In genomic region chr17:77907497-77908120, GRCh38 we compare ENCODE assay signal across 27 cellular contexts. TPM values are rescaled to one million over a fixed set of nuclear protein-coding genes. Genes with fewer than 3 reads are reported as not detected.
DNase-seq lines count a peak whose midpoint lies in the region; ATAC-seq, FAIRE-seq and TF ChIP-seq lines count a peak whose summit lies in the region.
"Had no signal": no experiment of that assay in that cellular context is flagged by ENCODE, and none has a peak within 500 bp of the region (broad histone marks: within the 10 kb centered on the region; RNA-seq: fewer than 3 reads in every experiment).

No MANE protein-coding gene starts in this region.

- peaks cover 0 to 8% (median under 1%) of the 10 kb centered on the region in 4 experiments; a peak in 3 of 7 replicates for H3K4me1 ChIP-seq in H1 (replicated peaks in 1 of 4; ENCODE audit: control insufficient read depth in 3 of 4, insufficient read depth in 4 of 4, low read length in 3 of 4)
- H3K4me1 ChIP-seq in neural progenitor cell = peaks cover 7% of the 10 kb centered on the region
- no peaks in the 10 kb centered on the region for H3K4me1 ChIP-seq in aorta (ENCODE audit: control insufficient read depth in 1 of 2, insufficient read depth in 2 of 2, low read length in 2 of 2)
- H3K4me1 ChIP-seq: Caco-2, SJSA1 had no signal

- H2BK120ac ChIP-seq in H1 (replicated peaks; ENCODE audit: low read depth, low read length) = no peak overlapping the region

- H3K27ac Mint-ChIP-seq in activated naive CD4-positive, alpha-beta T cell treated with anti-CD3 and anti-CD28 coated beads, Interleukin-2, amount 50 U/mL, for 24 hours = peak overlapping the region; percentile 65
- H3K27ac Mint-ChIP-seq in neural progenitor cell = peak overlapping the region; percentile 72
- no peak overlapping the region for H3K27ac Mint-ChIP-seq in activated CD4-positive, alpha-beta memory T cell treated with anti-CD3 and anti-CD28 coated beads for 36 hours
- H3K27ac Mint-ChIP-seq: B cell; CD8-positive, alpha-beta T cell; HFFc6 had no signal

- no peak overlapping the region for H2BK20ac ChIP-seq in H1 (ENCODE audit: low read length)

- POLR2A ChIA-PET in H1 (lab: Charles Lee; ENCODE audit: partially characterized antibody) = interaction anchor here (0.7 to 0.8 kb wide), 5 partner anchors 20 to 106 kb away, joined by 3 to 4 read pairs (median 3); partner anchors contain the start of gene TNRC6C
- POLR2A ChIA-PET in activated CD4-positive, alpha-beta memory T cell treated with anti-CD3 and anti-CD28 coated beads for 36 hours (lab: Charles Lee) = no interaction called here

- no peak overlapping the region for H3K18ac ChIP-seq in H1 (ENCODE audit: extremely low read depth, low read length)

- H3K27me3 ChIP-seq in H1 (replicated peaks in 1 of 4; ENCODE audit: control insufficient read depth in 3 of 4, extremely low read depth in 1 of 4, insufficient read depth in 3 of 4, low read length in 3 of 4) (0 out of 7 replicates have a peak, but pooled peaks cover 0 to 2% (median 0%) of the 10 kb centered on the region in 4 experiments), neural progenitor cell (no peaks in the 10 kb centered on the region), aorta (ENCODE audit: control insufficient read depth in 1 of 2, insufficient read depth in 2 of 2, low read length in 1 of 2) (no peaks in the 10 kb centered on the region)

- no peak for TF ChIP-seq RAD21 in H1 (IDR thresholded peaks at IDR 0.05 in 1 of 2, conservative IDR thresholded peaks at IDR 0.05 in 1 of 2; ENCODE audit: low read depth in 2 of 2, low read length in 2 of 2)

- H4K20me1 ChIP-seq in H1 (replicated peaks in 1 of 2; ENCODE audit: control insufficient read depth in 1 of 2, insufficient read depth in 2 of 2, low read length in 2 of 2) (no peaks in the 10 kb centered on the region), neural progenitor cell (ENCODE audit: low read depth) (no peaks in the 10 kb centered on the region)

- H2AFZ ChIP-seq in H1 (ENCODE audit: low read length) (no peak overlapping the region), neural progenitor cell (replicated peaks) (no peak overlapping the region)
- H2AFZ ChIP-seq: PC-9 had no signal

- no peak overlapping the region for H3K9ac ChIP-seq in H1 (replicated peaks in 1 of 4; ENCODE audit: extremely low read depth in 1 of 4, low read depth in 3 of 4, low read length in 3 of 4)
- H3K9ac ChIP-seq in neural progenitor cell = no peak overlapping the region

- H3K9me3 Mint-ChIP-seq in activated naive CD4-positive, alpha-beta T cell treated with anti-CD3 and anti-CD28 coated beads, Interleukin-2, amount 50 U/mL, for 24 hours = no peaks in the 10 kb centered on the region
- H3K9me3 Mint-ChIP-seq in neural progenitor cell = peaks cover 18% of the 10 kb centered on the region
- no peaks in the 10 kb centered on the region for H3K9me3 Mint-ChIP-seq in activated CD4-positive, alpha-beta memory T cell treated with anti-CD3 and anti-CD28 coated beads for 36 hours
- H3K9me3 Mint-ChIP-seq: CD8-positive, alpha-beta T cell; HFFc6 had no signal

- H3K36me3 ChIP-seq in H1 (ENCODE audit: control insufficient read depth in 2 of 4, insufficient read depth in 4 of 4, low read length in 3 of 4) (no peaks in the 10 kb centered on the region), neural progenitor cell (no peaks in the 10 kb centered on the region), aorta (ENCODE audit: control insufficient read depth in 1 of 2, insufficient read depth in 2 of 2, low read length in 1 of 2) (no peaks in the 10 kb centered on the region)
- H3K36me3 ChIP-seq: MG63, SJSA1 had no signal

- H3K4me3 Mint-ChIP-seq in activated naive CD4-positive, alpha-beta T cell treated with anti-CD3 and anti-CD28 coated beads, Interleukin-2, amount 50 U/mL, for 24 hours = no peak overlapping the region
- no peak overlapping the region for H3K4me3 Mint-ChIP-seq in neural progenitor cell
- no peak overlapping the region for H3K4me3 Mint-ChIP-seq in activated CD4-positive, alpha-beta memory T cell treated with anti-CD3 and anti-CD28 coated beads for 36 hours
- H3K4me3 Mint-ChIP-seq: B cell; CD8-positive, alpha-beta T cell; HFFc6 had no signal

- peak overlapping the region; percentile 14; the same call in 1 of the 2 replicates for H4K8ac ChIP-seq in H1 (ENCODE audit: extremely low read depth, insufficient read depth, low read length)

- peak overlapping the region; percentile 40; the same call in 1 of the 2 replicates for H2BK15ac ChIP-seq in H1 (ENCODE audit: low read length)

- FAIRE-seq in H1 (lab: Jason Lieb, UNC) = no peak
- FAIRE-seq: GM12891, H54 had no signal

- no peak overlapping the region for H3K23ac ChIP-seq in H1 (ENCODE audit: insufficient read length)

- WGBS in H1 (ENCODE audit: extremely low coverage in 1 of 2, insufficient coverage in 1 of 2, insufficient read length in 1 of 2, insufficient replicate concordance in 2 of 2, low coverage in 1 of 2, low lambda C conversion rate in 2 of 2, missing lambda C conversion rate in 1 of 2), 2 experiments = 81% methylated on average over 20 of the region's 20 CpGs; no CpG with 5 or more reads in 1 of the 2 experiments
- WGBS in aorta, 2 donors = 95 to 96% methylated on average over 20 of the region's 20 CpGs

- H3K56ac ChIP-seq in H1 (replicated peaks; ENCODE audit: insufficient read length, low read depth, low read length) = no peak overlapping the region

- H4K91ac ChIP-seq in H1 (replicated peaks; ENCODE audit: insufficient read length, low read length) = no peak overlapping the region

- no peak for TF ChIP-seq CTCF in H1 (IDR thresholded peaks at IDR 0.05; ENCODE audit: control extremely low read depth in 1 of 3, insufficient read depth in 1 of 3, low read depth in 1 of 3, low read length in 3 of 3)
- TF ChIP-seq CTCF in neural progenitor cell (IDR thresholded peaks at IDR 0.05) = no peak

- H2BK12ac ChIP-seq in H1 (ENCODE audit: low read depth, low read length) = 0 out of 2 replicates have a peak overlapping the region, but pooled peaks have one; percentile 50

- H3K14ac ChIP-seq in H1 (ENCODE audit: insufficient read length) = peak overlapping the region; percentile 48

- H3K79me1 ChIP-seq in H1 (ENCODE audit: low read depth, low read length) = no peaks in the 10 kb centered on the region

- no peaks in the 10 kb centered on the region for H3F3A ChIP-seq in neural progenitor cell (ENCODE audit: low read depth)

- no peak overlapping the region for H3K4ac ChIP-seq in H1 (replicated peaks; ENCODE audit: insufficient read length, low read depth, low read length)

- no peaks in the 10 kb centered on the region for H3K9me3 ChIP-seq in H1 (ENCODE audit: insufficient read depth in 2 of 2, low read depth in 1 of 2, low read length in 1 of 2)
- no peaks in the 10 kb centered on the region for H3K9me3 ChIP-seq in neural progenitor cell (ENCODE audit: low read depth)
- no peaks in the 10 kb centered on the region for H3K9me3 ChIP-seq in aorta (ENCODE audit: control insufficient read depth, low read length)
- H3K9me3 ChIP-seq: Caco-2, SJSA1 had no signal

- H3K4me2 ChIP-seq in H1 (ENCODE audit: insufficient read depth in 1 of 2, low read depth in 2 of 2, low read length in 2 of 2) = no peak overlapping the region
- H3K4me2 ChIP-seq in neural progenitor cell = no peak overlapping the region
- H3K4me2 ChIP-seq: PC-9 had no signal

- H3K4me3 ChIP-seq in H1 (ENCODE audit: extremely low read depth in 1 of 4, insufficient read depth in 2 of 4, low read depth in 3 of 4, low read length in 4 of 4) (no peak overlapping the region), neural progenitor cell (no peak overlapping the region), aorta (ENCODE audit: low read length in 2 of 2) (no peak overlapping the region)
- H3K4me3 ChIP-seq: MG63, PC-9, SJSA1 had no signal

- no peaks in the 10 kb centered on the region for H3K79me2 ChIP-seq in H1 (ENCODE audit: control insufficient read depth in 1 of 2, insufficient read depth in 2 of 2, low read length in 2 of 2)
- H3K79me2 ChIP-seq in neural progenitor cell (ENCODE audit: low read depth) = no peaks in the 10 kb centered on the region

- no peaks in the 10 kb centered on the region for H3K36me3 Mint-ChIP-seq in activated naive CD4-positive, alpha-beta T cell treated with anti-CD3 and anti-CD28 coated beads, Interleukin-2, amount 50 U/mL, for 24 hours
- no peaks in the 10 kb centered on the region for H3K36me3 Mint-ChIP-seq in neural progenitor cell
- H3K36me3 Mint-ChIP-seq in activated CD4-positive, alpha-beta memory T cell treated with anti-CD3 and anti-CD28 coated beads for 36 hours = no peaks in the 10 kb centered on the region
- H3K36me3 Mint-ChIP-seq: CD8-positive, alpha-beta T cell had no signal

- no peak for TF ChIP-seq POLR2A in H1 (IDR thresholded peaks at IDR 0.05; ENCODE audit: control extremely low read depth in 1 of 2, low read depth in 2 of 2, low read length in 2 of 2)

- peaks cover 1% of the 10 kb centered on the region; the same call in 1 of the 2 replicates for H3K23me2 ChIP-seq in H1 (ENCODE audit: low read depth, low read length)

- no peak overlapping the region for H2AK5ac ChIP-seq in H1 (ENCODE audit: low read depth, low read length)

- no peak overlapping the region for H4K5ac ChIP-seq in H1 (ENCODE audit: insufficient read length, low read depth, low read length)

- H2BK5ac ChIP-seq in H1 (ENCODE audit: low read depth, low read length) = peak overlapping the region; percentile 44; the same call in 1 of the 2 replicates

- ATAC-seq in aorta (ENCODE audit: low FRiP score) (no peak), HG02798 (IDR thresholded peaks at IDR 0.05; ENCODE audit: poor library complexity, unreplicated experiment) (no peak)
- ATAC-seq: CD8-positive, alpha-beta T cell had no signal

- no peaks in the 10 kb centered on the region for H3K27me3 Mint-ChIP-seq in activated naive CD4-positive, alpha-beta T cell treated with anti-CD3 and anti-CD28 coated beads, Interleukin-2, amount 50 U/mL, for 24 hours
- peaks cover 11% of the 10 kb centered on the region for H3K27me3 Mint-ChIP-seq in neural progenitor cell (ENCODE audit: insufficient read depth, low read depth)
- peaks cover 3% of the 10 kb centered on the region for H3K27me3 Mint-ChIP-seq in activated CD4-positive, alpha-beta memory T cell treated with anti-CD3 and anti-CD28 coated beads for 36 hours

- no peak for TF ChIP-seq EP300 in H1 (IDR thresholded peaks at IDR 0.05; ENCODE audit: borderline replicate concordance in 1 of 2, low read depth in 2 of 2, low read length in 2 of 2)

- no peak for DNase-seq in activated naive CD4-positive, alpha-beta T cell treated with anti-CD3 and anti-CD28 coated beads, Interleukin-2, amount 50 U/mL, for 16 hours
- no peak for DNase-seq in H1 (ENCODE audit: low read depth in 1 of 2, low spot score in 2 of 2)
- peak; percentile 1 for DNase-seq in neural progenitor cell (ENCODE audit: low spot score)
- DNase-seq in aorta = peak; percentile 35 to 57
- no peak for DNase-seq in stimulated activated naive CD4-positive, alpha-beta T cell (lab: John Stamatoyannopoulos, UW)
- no peak for DNase-seq in activated CD4-positive, alpha-beta memory T cell treated with anti-CD3 and anti-CD28 coated beads for 36 hours
- DNase-seq: Caco-2; CD8-positive, alpha-beta T cell; GDM1; HFFc6; IMR-90; KG1; MG63; NCI-H1105 treated with DMSO at 0.1 percent for 48 hours; NCI-H2029; NCI-H446 treated with DMSO at 0.1 percent for 48 hours; NCI-H526; PC-9; Right ventricle myocardium superior had no signal

- CTCF ChIA-PET in H1 (lab: Charles Lee; ENCODE audit: partially characterized antibody) = interaction anchor here (1.0 to 4.0 kb wide), 6 partner anchors 9 to 379 kb away, joined by 3 to 21 read pairs (median 4); no protein-coding TSS in a partner anchor
- CTCF ChIA-PET in activated CD4-positive, alpha-beta memory T cell treated with anti-CD3 and anti-CD28 coated beads for 36 hours (lab: Charles Lee) = no interaction called here

- intact Hi-C loops in aorta (cut with DNase I) = no loop called here
- intact Hi-C loops in activated CD4-positive, alpha-beta memory T cell treated with anti-CD3 and anti-CD28 coated beads for 36 hours (cut with micrococcal nuclease) = no loop called here

- H3K4me1 Mint-ChIP-seq in activated naive CD4-positive, alpha-beta T cell treated with anti-CD3 and anti-CD28 coated beads, Interleukin-2, amount 50 U/mL, for 24 hours = no peaks in the 10 kb centered on the region
- H3K4me1 Mint-ChIP-seq in neural progenitor cell = no peaks in the 10 kb centered on the region
- H3K4me1 Mint-ChIP-seq in activated CD4-positive, alpha-beta memory T cell treated with anti-CD3 and anti-CD28 coated beads for 36 hours (ENCODE audit: low read depth) = no peaks in the 10 kb centered on the region

- H3K27ac ChIP-seq in H1 (ENCODE audit: low read depth, low read length) (no peak overlapping the region), neural progenitor cell (no peak overlapping the region), aorta (ENCODE audit: low read depth in 1 of 2, low read length in 2 of 2) (no peak overlapping the region)
- H3K27ac ChIP-seq: 22Rv1, C4-2B, PC-9, SJSA1 had no signal

RNA-seq across cellular contexts. Expression of gene TNRC6C, which starts 50.9 kb away (rescaled TPM):
- 28.9 and 30.5 TPM in 2 replicates for total RNA-seq in H1 (2021; fragmentation: NEBNext Ultra II Directional; extraction: Animal tissue kit (Norgen Biotek cat#: 25700))
- 2.8 and 3.9 TPM in 2 replicates for polyA plus RNA-seq in H1 (2011; rRNA removed)
- polyA plus RNA-seq in H1 (2011; cell fraction: cytosol; rRNA removed) = 3.3 TPM
- 14.5 TPM for polyA plus RNA-seq in H1 (2011; cell fraction: nucleus; rRNA removed)
- polyA plus RNA-seq in H1 (2012, experiment 1 of 2) = 10.1 to 14.3 TPM (median 11.3 TPM) in 4 replicates
- polyA plus RNA-seq in H1 (2012, experiment 2 of 2) = 2.1 TPM
- 10.5 TPM for polyA plus RNA-seq in H1 (2013, experiment 1 of 2)
- polyA plus RNA-seq in H1 (2013, experiment 2 of 2) = 8.7 TPM
- 16.1 and 18.7 TPM in 2 replicates for polyA minus RNA-seq in H1 (2011; rRNA and poly(A)+ RNA removed)
- 11.5 TPM for polyA minus RNA-seq in H1 (2011; cell fraction: cytosol; rRNA and poly(A)+ RNA removed)
- polyA minus RNA-seq in H1 (2011; cell fraction: nucleus; rRNA and poly(A)+ RNA removed) = 19.7 TPM
- 11.4 and 14.9 TPM in 2 replicates for total RNA-seq in neural progenitor cell (ENCODE audit: low replicate concordance)
- 10 to 100 TPM; 45.7 to 62.2 TPM for total RNA-seq in aorta
- polyA plus RNA-seq in aorta = 10 to 100 TPM in 1 of 2 donors, 1 to 10 TPM in 1; 3.3 to 11.6 TPM
- total RNA-seq in activated CD4-positive, alpha-beta memory T cell treated with anti-CD3 and anti-CD28 coated beads for 36 hours = 10 to 100 TPM; 10.9 to 15.6 TPM

Comparison
In these comparisons a context has a peak if more than half of its experiments do, and no peak if none do; other contexts are left out.
1. DNase-seq: peak in neural progenitor cell (single experiment) and aorta (2 of 2); none in activated naive CD4-positive, alpha-beta T cell treated with anti-CD3 and anti-CD28 coated beads, Interleukin-2, amount 50 U/mL, for 16 hours (single experiment), H1 (0 of 2), stimulated activated naive CD4-positive, alpha-beta T cell (0 of 6) and activated CD4-positive, alpha-beta memory T cell treated with anti-CD3 and anti-CD28 coated beads for 36 hours (single experiment).